Comparison of ENCODE assay signal across 10 cellular contexts in genomic region chrX:24260827-24261550, GRCh38. TPM values are rescaled to one million over a fixed set of nuclear protein-coding genes. Genes with fewer than 3 reads are reported as not detected.
DNase-seq lines count a peak whose midpoint lies in the region; ATAC-seq and TF ChIP-seq lines count a peak whose summit lies in the region.
"Had no signal": no experiment of that assay in that cellular context is flagged by ENCODE, and none has a peak within 500 bp of the region (broad histone marks: within the 10 kb centered on the region; RNA-seq: fewer than 3 reads in every experiment).

No MANE protein-coding gene starts in this region.

- no TSS peak for BruUV-seq in MCF 10A (replicated peaks; lab: Mats Ljungman, UMichigan)

- peaks cover 78% of the 10 kb centered on the region for H3K27me3 Mint-ChIP-seq in MCF 10A (ENCODE audit: insufficient read depth, unreplicated experiment)

- CTCF ChIA-PET in MCF 10A (lab: Yijun Ruan, JAX), result interaction anchor here (0.6 to 4.4 kb wide), 10 partner anchors 11 to 882 kb away, joined by 3 to 43 read pairs (median 4); no protein-coding TSS in a partner anchor

- no peak overlapping the region for H3K4me3 ChIP-seq in HL-60 (replicated peaks; ENCODE audit: insufficient read depth, low read length)
- no peak overlapping the region for H3K4me3 ChIP-seq in adipocyte (ENCODE audit: low read length)
- no peak overlapping the region for H3K4me3 ChIP-seq in mucosa of rectum (ENCODE audit: low read length in 2 of 2)
- H3K4me3 ChIP-seq: thyroid gland had no signal

- intact Hi-C loops in MCF 10A (cut with micrococcal nuclease), result no loop called here

- H3K27ac Mint-ChIP-seq in MCF 10A (ENCODE audit: low read depth, unreplicated experiment), result no peak overlapping the region

- H3K9me3 Mint-ChIP-seq in MCF 10A (ENCODE audit: unreplicated experiment), result no peaks in the 10 kb centered on the region

- H3K36me3 ChIP-seq in adipocyte (ENCODE audit: control insufficient read depth, insufficient read depth, low read length, severe bottlenecking) (no peaks in the 10 kb centered on the region), mucosa of rectum (ENCODE audit: control insufficient read depth in 2 of 2, insufficient read depth in 2 of 2, low read length in 2 of 2) (no peaks in the 10 kb centered on the region)
- H3K36me3 ChIP-seq: thyroid gland had no signal

- H3K36me3 Mint-ChIP-seq in MCF 10A (ENCODE audit: insufficient read depth, unreplicated experiment), result no peaks in the 10 kb centered on the region

- peak; percentile 56 for DNase-seq in CD1c-positive myeloid dendritic cell (ENCODE audit: extremely low spot score)
- peak; percentile 32 to 82 for DNase-seq in HL-60 (ENCODE audit: low read depth in 1 of 2, low spot score in 1 of 2)
- no peak for DNase-seq in adipocyte (ENCODE audit: low read depth)
- DNase-seq in COLO668 (lab: John Stamatoyannopoulos, UW; ENCODE audit: unreplicated experiment), result no peak
- no peak for DNase-seq in MCF 10A (ENCODE audit: unreplicated experiment)

- no peak overlapping the region for H3K4me3 Mint-ChIP-seq in MCF 10A (ENCODE audit: unreplicated experiment)

- no peaks in the 10 kb centered on the region for H3K27me3 ChIP-seq in HL-60 (ENCODE audit: insufficient read depth, poor library complexity, severe bottlenecking)
- peaks cover 6% of the 10 kb centered on the region for H3K27me3 ChIP-seq in adipocyte (replicated peaks; ENCODE audit: control insufficient read depth, insufficient read depth, low read length)
- peaks cover 3 to 11% of the 10 kb centered on the region in 2 donors for H3K27me3 ChIP-seq in mucosa of rectum (ENCODE audit: control insufficient read depth in 2 of 2, insufficient read depth in 2 of 2, low read length in 2 of 2)

- TF ChIP-seq CTCF in HL-60 (IDR thresholded peaks at IDR 0.05; ENCODE audit: insufficient read depth, low read length) (no peak), MCF 10A (IDR thresholded peaks at IDR 0.05; ENCODE audit: unreplicated experiment) (no peak)

- peak overlapping the region; percentile 6 for H3K9ac ChIP-seq in adipocyte (ENCODE audit: low read length)
- no peak overlapping the region for H3K9ac ChIP-seq in mucosa of rectum (ENCODE audit: low read depth in 1 of 2, low read length in 2 of 2)

- no peak for ATAC-seq in HG03520 (IDR thresholded peaks at IDR 0.05; ENCODE audit: unreplicated experiment)
- ATAC-seq in HG03196 (IDR thresholded peaks at IDR 0.05; ENCODE audit: unreplicated experiment), result no peak

- H3K9me3 ChIP-seq in adipocyte (ENCODE audit: control insufficient read depth, low read length) (peaks cover 3% of the 10 kb centered on the region), mucosa of rectum (ENCODE audit: control insufficient read depth in 2 of 2, low read length in 2 of 2) (no peaks in the 10 kb centered on the region)
- H3K9me3 ChIP-seq: thyroid gland had no signal

- peak overlapping the region; percentile 48; the same call in 1 of the 2 replicates for H3K27ac ChIP-seq in HL-60 (replicated peaks)
- peak overlapping the region; percentile 52 to 55 for H3K27ac ChIP-seq in mucosa of rectum (ENCODE audit: low read depth in 2 of 2, low read length in 2 of 2)
- H3K27ac ChIP-seq: thyroid gland had no signal

- H3K4me1 Mint-ChIP-seq in MCF 10A (ENCODE audit: insufficient read depth, unreplicated experiment), result no peaks in the 10 kb centered on the region

- POLR2A ChIA-PET in MCF 10A (lab: Yijun Ruan, JAX), result no interaction called here

- H3K4me1 ChIP-seq in adipocyte (ENCODE audit: control insufficient read depth, insufficient read depth, low read length), result peaks cover 3% of the 10 kb centered on the region
- peaks cover 3 to 4% of the 10 kb centered on the region in 2 donors for H3K4me1 ChIP-seq in mucosa of rectum (ENCODE audit: control insufficient read depth in 2 of 2, insufficient read depth in 2 of 2, low read length in 2 of 2)
- H3K4me1 ChIP-seq: thyroid gland had no signal

RNA-seq across cellular contexts. Expression of gene SUPT20HL2, which starts 52.9 kb away (rescaled TPM):
- total RNA-seq in MCF 10A (2022), result not detected in 2 replicates
- total RNA-seq: T-helper 2 cell treated with Interferon-gamma antibody and Interleukin-4, amounts not matched to agents 100 ng/mL and 5 ng/mL, for 36 hours; thyroid gland had no signal

Comparison
In these comparisons a context has a peak if more than half of its experiments do, and no peak if none do; other contexts are left out.
1. DNase-seq: peak in CD1c-positive myeloid dendritic cell (single experiment) and HL-60 (2 of 2); none in adipocyte (single experiment), COLO668 (single experiment) and MCF 10A (single experiment).